Comparison of ENCODE assay signal across 11 cellular contexts in genomic region chr7:73307436-73307835, GRCh38. TPM values are rescaled to one million over a fixed set of nuclear protein-coding genes. Genes with fewer than 3 reads are reported as not detected.
A peak's percentile ranks its signal among the peaks of the same experiment; 100 is the strongest.
DNase-seq lines count a peak whose midpoint lies in the region; TF ChIP-seq lines count a peak whose summit lies in the region.
"Had no signal": no experiment of that assay in that cellular context is flagged by ENCODE, and none has a peak within 500 bp of the region (broad histone marks: within the 10 kb centered on the region; RNA-seq: fewer than 3 reads in every experiment).

No MANE protein-coding gene starts in this region.

- H3K4me1 ChIP-seq in stomach: peaks cover 8 to 22% (median 20%) of the 10 kb centered on the region in 4 donors
- H3K4me1 ChIP-seq: SJCRH30 had no signal

- peak overlapping the region; percentile 98 for H3K4me3 Mint-ChIP-seq in activated T-cell treated with anti-CD3 and anti-CD28 coated beads, Interleukin-2, amount 50 U/mL, for 24 hours

- H3K36me3 ChIP-seq in stomach: peaks cover 29 to 49% (median 45%) of the 10 kb centered on the region in 4 donors
- H3K36me3 ChIP-seq: SJCRH30 had no signal

- DNase-seq in activated T-cell treated with anti-CD3 and anti-CD28 coated beads, Interleukin-2, amount 50 U/mL, for 24 hours: no peak
- no peak for DNase-seq in activated T-cell treated with anti-CD3 and anti-CD28 coated beads, Interleukin-2, amount 50 U/mL, for 48 hours
- no peak for DNase-seq in stomach
- no peak for DNase-seq in NCI-H226
- DNase-seq in DMS79 (lab: John Stamatoyannopoulos, UW): no peak
- DNase-seq in UCSD-AML1 (lab: John Stamatoyannopoulos, UW; ENCODE audit: unreplicated experiment): no peak
- DNase-seq: amniotic stem cell, SJCRH30 had no signal

- H3K9me3 Mint-ChIP-seq in activated T-cell treated with anti-CD3 and anti-CD28 coated beads, Interleukin-2, amount 50 U/mL, for 24 hours: peaks cover 2% of the 10 kb centered on the region

- peaks cover 56% of the 10 kb centered on the region for H3K36me3 Mint-ChIP-seq in activated T-cell treated with anti-CD3 and anti-CD28 coated beads, Interleukin-2, amount 50 U/mL, for 24 hours (ENCODE audit: low read depth)

- TF ChIP-seq CTCF in WI38 (IDR thresholded peaks at IDR 0.05; ENCODE audit: low read depth, low read length) (no peak), stomach (IDR thresholded peaks at IDR 0.05) (no peak)

- TF ChIP-seq POLR2A in stomach (IDR thresholded peaks at IDR 0.05): no peak

- no peaks in the 10 kb centered on the region for H3K27me3 ChIP-seq in stomach
- H3K27me3 ChIP-seq: SJCRH30 had no signal

- peak overlapping the region; percentile 73 for H3K4me3 ChIP-seq in WI38 (ENCODE audit: low read depth, low read length)
- peak overlapping the region; percentile 59; the same call in 1 of the 2 replicates for H3K4me3 ChIP-seq in iPS-18c (ENCODE audit: insufficient read depth, low read depth, low read length)
- peak overlapping the region in 3 of 4 donors; percentile 62 to 94 (median 71) for H3K4me3 ChIP-seq in stomach

- no peak for TF ChIP-seq EP300 in stomach (IDR thresholded peaks at IDR 0.05)

- intact Hi-C loops in stomach (cut with DNase I; ENCODE audit: low total_unique reads): no loop called here

- peak overlapping the region in 1 of 5 donors; percentile 78 for H3K27ac ChIP-seq in stomach
- H3K27ac ChIP-seq: SJCRH30 had no signal

- WGBS in stomach, 5 donors: 89 to 96% (median 94%) methylated on average over 13 of the region's 13 CpGs

- no peaks in the 10 kb centered on the region for H3K27me3 Mint-ChIP-seq in activated T-cell treated with anti-CD3 and anti-CD28 coated beads, Interleukin-2, amount 50 U/mL, for 24 hours

- H3K27ac Mint-ChIP-seq in activated T-cell treated with anti-CD3 and anti-CD28 coated beads, Interleukin-2, amount 50 U/mL, for 24 hours: peak overlapping the region; percentile 98

- H3K4me1 Mint-ChIP-seq in activated T-cell treated with anti-CD3 and anti-CD28 coated beads, Interleukin-2, amount 50 U/mL, for 24 hours (ENCODE audit: low read depth): peaks cover 33% of the 10 kb centered on the region

- H3K9me3 ChIP-seq in iPS-18c (ENCODE audit: control insufficient read depth, insufficient read depth, low read length) (peaks cover 4% of the 10 kb centered on the region), stomach (no peaks in the 10 kb centered on the region)
- H3K9me3 ChIP-seq: SJCRH30 had no signal

RNA-seq across cellular contexts. Expression of gene NSUN5, which starts 1.2 kb away (rescaled TPM):
- total RNA-seq in stomach: 10 to 100 TPM in 3 of 5 donors, 1 to 10 TPM in 1, not detected in 1; 6.7 to 97.3 (median 16.5) TPM
- polyA plus RNA-seq in stomach: 10 to 100 TPM; 22.4 to 26.9 (median 24.6) TPM

RNA-seq across cellular contexts. Expression of gene TRIM50, which starts 20.4 kb away (rescaled TPM):
- 10 to 100 TPM in 4 of 5 donors, not detected in 1; 10.8 to 69.4 (median 32.1) TPM for total RNA-seq in stomach
- polyA plus RNA-seq in stomach: 10 to 100 TPM; 28.0 to 35.4 (median 31.7) TPM
- total RNA-seq: LHCN-M2, SJCRH30 had no signal

RNA-seq across cellular contexts. Expression of gene FKBP6, which starts 20.5 kb away (rescaled TPM):
- not detected for total RNA-seq in stomach
- polyA plus RNA-seq in stomach: under 1 TPM in 1 of 3 donors, not detected in 2; 0.10 TPM
- total RNA-seq: LHCN-M2, SJCRH30 had no signal
